1 cellular context compared by ENCODE assay signal in the genomic region with DNA sequence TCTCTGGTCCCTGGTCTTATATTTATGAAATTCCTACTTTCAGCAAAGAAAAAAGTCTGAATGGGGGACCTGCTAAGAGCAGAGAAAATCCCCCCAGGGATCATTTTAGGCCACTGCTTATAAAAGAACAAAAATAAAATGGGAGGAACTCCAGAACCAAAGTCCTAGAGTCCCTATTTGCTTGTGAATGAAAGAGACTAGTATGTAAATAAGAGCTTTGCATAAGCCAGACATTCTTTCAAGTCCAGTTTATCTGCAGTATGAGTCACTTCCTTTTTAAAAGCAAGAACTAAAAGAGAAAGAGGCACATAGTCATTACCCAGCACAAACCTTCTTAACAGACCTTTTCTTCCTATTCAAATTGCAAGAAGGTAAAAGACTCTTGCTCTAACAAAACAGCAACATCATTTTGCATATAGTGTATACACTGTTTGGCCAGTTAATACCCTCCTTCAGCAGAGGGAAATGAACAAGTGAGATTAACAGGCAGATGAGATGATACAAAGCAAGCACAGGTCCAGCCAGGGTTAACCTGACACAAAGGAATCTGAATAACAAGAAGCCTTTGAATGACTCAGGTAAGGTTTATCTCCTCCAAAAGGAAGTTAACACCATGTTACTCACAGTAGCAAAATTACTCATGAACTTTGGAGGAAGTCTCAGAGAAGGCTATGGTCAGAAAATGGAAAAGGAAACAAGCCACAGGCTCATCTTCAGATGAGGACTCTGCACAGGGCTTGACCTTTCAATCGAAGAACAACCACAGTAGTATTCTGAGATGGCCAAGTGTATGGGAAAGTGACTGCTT.
TF ChIP-seq lines count a peak whose summit lies in the region.

No MANE protein-coding gene starts in this region.

TF ChIP-seq in HepG2, 621 proteins besides CTCF, POLR2A, EP300 and RAD21 (continued from another document and continues in another):
- peak; percentile 83 for TF ChIP-seq SP5 (CRISPR knock-in tag; IDR thresholded peaks at IDR 0.05; ENCODE audit: borderline replicate concordance, low read depth)
- peak in 1 of 2 experiments; percentile 62; a peak in 2 of 4 replicates for TF ChIP-seq NR2F1 (CRISPR knock-in tag; IDR thresholded peaks at IDR 0.05)
- TF ChIP-seq FOXK2 (IDR thresholded peaks at IDR 0.05) = peak; percentile 46; the same call in 1 of the 2 replicates
- TF ChIP-seq CREBL2 (CRISPR knock-in tag; IDR thresholded peaks at IDR 0.05; ENCODE audit: borderline replicate concordance) = no peak
- TF ChIP-seq NFIC (IDR thresholded peaks at IDR 0.05; ENCODE audit: low read length) = peak; percentile 97
- peak; percentile 52; the same call in 1 of the 2 replicates for TF ChIP-seq PATZ1 (CRISPR knock-in tag; IDR thresholded peaks at IDR 0.05)
- peak; percentile 43; the same call in 1 of the 2 replicates for TF ChIP-seq DPF2 (CRISPR knock-in tag; IDR thresholded peaks at IDR 0.05; ENCODE audit: borderline replicate concordance, low read depth)
- peak; percentile 74 for TF ChIP-seq TBL1XR1 (IDR thresholded peaks at IDR 0.05; ENCODE audit: borderline replicate concordance, low read length, partially characterized antibody)
- TF ChIP-seq ZNF256 (CRISPR knock-in tag; conservative IDR thresholded peaks at IDR 0.05) = no peak
- TF ChIP-seq SIN3B (IDR thresholded peaks at IDR 0.05; ENCODE audit: low read length) = no peak
- peak; percentile 92 for TF ChIP-seq HNF4A (CRISPR knock-in tag; IDR thresholded peaks at IDR 0.05)
- TF ChIP-seq FOSL2 (CRISPR knock-in tag; IDR thresholded peaks at IDR 0.05) = peak; percentile 88
- no peak for TF ChIP-seq ZBTB49 (CRISPR knock-in tag; IDR thresholded peaks at IDR 0.05; ENCODE audit: borderline replicate concordance)
- TF ChIP-seq, protein P1, sequence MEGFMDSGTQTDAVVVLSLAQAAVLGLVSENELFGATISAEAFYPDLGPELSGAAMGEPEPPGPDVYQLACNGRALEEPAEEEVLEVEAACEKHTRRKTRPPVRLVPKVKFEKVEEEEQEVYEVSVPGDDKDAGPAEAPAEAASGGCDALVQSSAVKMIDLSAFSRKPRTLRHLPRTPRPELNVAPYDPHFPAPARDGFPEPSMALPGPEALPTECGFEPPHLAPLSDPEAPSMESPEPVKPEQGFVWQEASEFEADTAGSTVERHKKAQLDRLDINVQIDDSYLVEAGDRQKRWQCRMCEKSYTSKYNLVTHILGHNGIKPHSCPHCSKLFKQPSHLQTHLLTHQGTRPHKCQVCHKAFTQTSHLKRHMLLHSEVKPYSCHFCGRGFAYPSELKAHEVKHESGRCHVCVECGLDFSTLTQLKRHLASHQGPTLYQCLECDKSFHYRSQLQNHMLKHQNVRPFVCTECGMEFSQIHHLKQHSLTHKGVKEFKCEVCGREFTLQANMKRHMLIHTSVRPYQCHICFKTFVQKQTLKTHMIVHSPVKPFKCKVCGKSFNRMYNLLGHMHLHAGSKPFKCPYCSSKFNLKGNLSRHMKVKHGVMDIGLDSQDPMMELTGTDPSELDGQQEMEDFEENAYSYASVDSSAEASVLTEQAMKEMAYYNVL (CRISPR knock-in tag; IDR thresholded peaks at IDR 0.05; ENCODE audit: borderline replicate concordance) = peak; percentile 28
- TF ChIP-seq CHD4 (IDR thresholded peaks at IDR 0.05; ENCODE audit: borderline replicate concordance, low read length) = peak; percentile 96; the same call in 1 of the 2 replicates
- peak; percentile 96 for TF ChIP-seq JUND (CRISPR knock-in tag; IDR thresholded peaks at IDR 0.05)
- peak; percentile 92 for TF ChIP-seq ATF3 (CRISPR knock-in tag; IDR thresholded peaks at IDR 0.05)
- TF ChIP-seq PPARG (CRISPR knock-in tag; conservative IDR thresholded peaks at IDR 0.05) = peak; percentile 64
- peak; percentile 40; the same call in 1 of the 2 replicates for TF ChIP-seq FOXO1 (CRISPR knock-in tag; IDR thresholded peaks at IDR 0.05)
- TF ChIP-seq ZNF550 (CRISPR knock-in tag; IDR thresholded peaks at IDR 0.05; ENCODE audit: borderline replicate concordance) = no peak
- TF ChIP-seq, protein P2, sequence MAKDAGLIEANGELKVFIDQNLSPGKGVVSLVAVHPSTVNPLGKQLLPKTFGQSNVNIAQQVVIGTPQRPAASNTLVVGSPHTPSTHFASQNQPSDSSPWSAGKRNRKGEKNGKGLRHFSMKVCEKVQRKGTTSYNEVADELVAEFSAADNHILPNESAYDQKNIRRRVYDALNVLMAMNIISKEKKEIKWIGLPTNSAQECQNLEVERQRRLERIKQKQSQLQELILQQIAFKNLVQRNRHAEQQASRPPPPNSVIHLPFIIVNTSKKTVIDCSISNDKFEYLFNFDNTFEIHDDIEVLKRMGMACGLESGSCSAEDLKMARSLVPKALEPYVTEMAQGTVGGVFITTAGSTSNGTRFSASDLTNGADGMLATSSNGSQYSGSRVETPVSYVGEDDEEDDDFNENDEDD (CRISPR knock-in tag; IDR thresholded peaks at IDR 0.05; ENCODE audit: borderline replicate concordance) = no peak
- peak; percentile 82 for TF ChIP-seq LCORL (IDR thresholded peaks at IDR 0.05)
- TF ChIP-seq LCORL (CRISPR knock-in tag; IDR thresholded peaks at IDR 0.05) = no peak
- no peak for TF ChIP-seq ATF6 (CRISPR knock-in tag; conservative IDR thresholded peaks at IDR 0.05)
- no peak for TF ChIP-seq NFYB (CRISPR knock-in tag; IDR thresholded peaks at IDR 0.05)
- TF ChIP-seq, protein P3, sequence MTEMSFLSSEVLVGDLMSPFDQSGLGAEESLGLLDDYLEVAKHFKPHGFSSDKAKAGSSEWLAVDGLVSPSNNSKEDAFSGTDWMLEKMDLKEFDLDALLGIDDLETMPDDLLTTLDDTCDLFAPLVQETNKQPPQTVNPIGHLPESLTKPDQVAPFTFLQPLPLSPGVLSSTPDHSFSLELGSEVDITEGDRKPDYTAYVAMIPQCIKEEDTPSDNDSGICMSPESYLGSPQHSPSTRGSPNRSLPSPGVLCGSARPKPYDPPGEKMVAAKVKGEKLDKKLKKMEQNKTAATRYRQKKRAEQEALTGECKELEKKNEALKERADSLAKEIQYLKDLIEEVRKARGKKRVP (CRISPR knock-in tag; IDR thresholded peaks at IDR 0.05) = peak in 1 of 2 experiments; percentile 60; a peak in 1 of 4 replicates
- TF ChIP-seq, protein P4, sequence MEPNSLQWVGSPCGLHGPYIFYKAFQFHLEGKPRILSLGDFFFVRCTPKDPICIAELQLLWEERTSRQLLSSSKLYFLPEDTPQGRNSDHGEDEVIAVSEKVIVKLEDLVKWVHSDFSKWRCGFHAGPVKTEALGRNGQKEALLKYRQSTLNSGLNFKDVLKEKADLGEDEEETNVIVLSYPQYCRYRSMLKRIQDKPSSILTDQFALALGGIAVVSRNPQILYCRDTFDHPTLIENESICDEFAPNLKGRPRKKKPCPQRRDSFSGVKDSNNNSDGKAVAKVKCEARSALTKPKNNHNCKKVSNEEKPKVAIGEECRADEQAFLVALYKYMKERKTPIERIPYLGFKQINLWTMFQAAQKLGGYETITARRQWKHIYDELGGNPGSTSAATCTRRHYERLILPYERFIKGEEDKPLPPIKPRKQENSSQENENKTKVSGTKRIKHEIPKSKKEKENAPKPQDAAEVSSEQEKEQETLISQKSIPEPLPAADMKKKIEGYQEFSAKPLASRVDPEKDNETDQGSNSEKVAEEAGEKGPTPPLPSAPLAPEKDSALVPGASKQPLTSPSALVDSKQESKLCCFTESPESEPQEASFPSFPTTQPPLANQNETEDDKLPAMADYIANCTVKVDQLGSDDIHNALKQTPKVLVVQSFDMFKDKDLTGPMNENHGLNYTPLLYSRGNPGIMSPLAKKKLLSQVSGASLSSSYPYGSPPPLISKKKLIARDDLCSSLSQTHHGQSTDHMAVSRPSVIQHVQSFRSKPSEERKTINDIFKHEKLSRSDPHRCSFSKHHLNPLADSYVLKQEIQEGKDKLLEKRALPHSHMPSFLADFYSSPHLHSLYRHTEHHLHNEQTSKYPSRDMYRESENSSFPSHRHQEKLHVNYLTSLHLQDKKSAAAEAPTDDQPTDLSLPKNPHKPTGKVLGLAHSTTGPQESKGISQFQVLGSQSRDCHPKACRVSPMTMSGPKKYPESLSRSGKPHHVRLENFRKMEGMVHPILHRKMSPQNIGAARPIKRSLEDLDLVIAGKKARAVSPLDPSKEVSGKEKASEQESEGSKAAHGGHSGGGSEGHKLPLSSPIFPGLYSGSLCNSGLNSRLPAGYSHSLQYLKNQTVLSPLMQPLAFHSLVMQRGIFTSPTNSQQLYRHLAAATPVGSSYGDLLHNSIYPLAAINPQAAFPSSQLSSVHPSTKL (CRISPR knock-in tag; IDR thresholded peaks at IDR 0.05) = peak; percentile 91
- TF ChIP-seq RARA (CRISPR knock-in tag; IDR thresholded peaks at IDR 0.05) = peak; percentile 82
- peak; percentile 94 for TF ChIP-seq NCOR1 (IDR thresholded peaks at IDR 0.05; ENCODE audit: borderline replicate concordance, low read length)
- no peak for TF ChIP-seq SRF (IDR thresholded peaks at IDR 0.05; ENCODE audit: low read depth, low read length)
- TF ChIP-seq GFI1 (CRISPR knock-in tag; IDR thresholded peaks at IDR 0.05; ENCODE audit: borderline replicate concordance) = peak; percentile 59; the same call in 1 of the 2 replicates
- peak; percentile 90 for TF ChIP-seq DNMT3B (CRISPR knock-in tag; conservative IDR thresholded peaks at IDR 0.05)
- 0 out of 2 replicates have a peak, but pooled peaks have one; percentile 17 for TF ChIP-seq PHF21A (CRISPR knock-in tag; IDR thresholded peaks at IDR 0.05)
- peak; percentile 54 for TF ChIP-seq ZEB1 (IDR thresholded peaks at IDR 0.05; ENCODE audit: insufficient replicate concordance, low read depth)
- TF ChIP-seq ISL2 (CRISPR knock-in tag; IDR thresholded peaks at IDR 0.05) = peak; percentile 96
- TF ChIP-seq ZNF83 (CRISPR knock-in tag; IDR thresholded peaks at IDR 0.05; ENCODE audit: borderline replicate concordance) = no peak
- TF ChIP-seq HNRNPL (IDR thresholded peaks at IDR 0.05; ENCODE audit: low read depth, low read length) = no peak
- peak; percentile 66 for TF ChIP-seq DRAP1 (CRISPR knock-in tag; IDR thresholded peaks at IDR 0.05)
- no peak for TF ChIP-seq SYNCRIP (IDR thresholded peaks at IDR 0.05; ENCODE audit: insufficient read depth, low read depth, low read length)
- peak; percentile 83; the same call in 1 of the 2 replicates for TF ChIP-seq ARID3A (IDR thresholded peaks at IDR 0.05; ENCODE audit: low read depth, low read length)
- no peak for TF ChIP-seq ZNF549 (CRISPR knock-in tag; IDR thresholded peaks at IDR 0.05)
